8 cellular contexts compared by ENCODE assay signal in genomic region chr13:113153810-113154748, GRCh38. TPM values are rescaled to one million over a fixed set of nuclear protein-coding genes. Genes with fewer than 3 reads are reported as not detected.
A peak's percentile ranks its signal among the peaks of the same experiment; 100 is the strongest.
DNase-seq lines count a peak whose midpoint lies in the region; ATAC-seq and TF ChIP-seq lines count a peak whose summit lies in the region.

No MANE protein-coding gene starts in this region.

- peak overlapping the region; percentile 78 to 94 (median 91) for H3K4me3 Mint-ChIP-seq in IgD-negative memory B cell

- peak overlapping the region; percentile 39 to 62 (median 48) for H3K4me3 ChIP-seq in heart right ventricle
- H3K4me3 ChIP-seq in upper lobe of left lung, result peak overlapping the region; percentile 18 to 54 (median 45)

- 6 to 8% methylated on average over 27 to 37 of the region's 76 CpGs for WGBS in heart right ventricle, 2 donors
- WGBS in upper lobe of left lung, 2 donors, result 9% methylated on average over 15 to 21 of the region's 76 CpGs

- H3K36me3 ChIP-seq in heart right ventricle, result no peaks in the 10 kb centered on the region
- H3K36me3 ChIP-seq in upper lobe of left lung, result no peaks in the 10 kb centered on the region

- H3K9me3 Mint-ChIP-seq in IgD-negative memory B cell, result peaks cover 0 to 6% (median 5%) of the 10 kb centered on the region in 3 donors

- peaks cover 15% of the 10 kb centered on the region for H3K27me3 Mint-ChIP-seq in IgD-negative memory B cell

- peaks cover 5 to 12% (median 10%) of the 10 kb centered on the region in 3 donors for H3K4me1 Mint-ChIP-seq in IgD-negative memory B cell

- TF ChIP-seq POLR2A in GM19193 (IDR thresholded peaks at IDR 0.05; ENCODE audit: extremely low read depth, insufficient read depth, insufficient read length), result peak; percentile 50
- TF ChIP-seq POLR2A in upper lobe of left lung (IDR thresholded peaks at IDR 0.05), result peak in 2 of 4 donors; percentile 33 to 64

- H3K9me3 ChIP-seq in heart right ventricle, result peaks cover 0 to 10% (median 0%) of the 10 kb centered on the region in 11 donors
- H3K9me3 ChIP-seq in upper lobe of left lung, result no peaks in the 10 kb centered on the region

- no peak for TF ChIP-seq EP300 in upper lobe of left lung (IDR thresholded peaks at IDR 0.05)

- H3K27ac Mint-ChIP-seq in IgD-negative memory B cell, result peak overlapping the region; percentile 90 to 96 (median 93)

- intact Hi-C loops in heart right ventricle (cut with DNase I), result loop anchor here in 2 of 10 donors (2.0 to 10.0 kb wide), 3 partner anchors 61 to 119 kb away; no protein-coding TSS in a partner anchor

- peaks cover 8 to 25% (median 12%) of the 10 kb centered on the region in 9 donors for H3K4me1 ChIP-seq in heart right ventricle
- H3K4me1 ChIP-seq in upper lobe of left lung, result peaks cover 10 to 23% (median 15%) of the 10 kb centered on the region in 4 donors

- H3K27ac ChIP-seq in heart right ventricle (peak overlapping the region; percentile 53 to 93 (median 87)), upper lobe of left lung (peak overlapping the region; percentile 47 to 75 (median 62))

- TF ChIP-seq CTCF in heart right ventricle (IDR thresholded peaks at IDR 0.05) (no peak), upper lobe of left lung (IDR thresholded peaks at IDR 0.05) (no peak)

- peaks cover 0 to 20% (median 1%) of the 10 kb centered on the region in 7 donors for H3K27me3 ChIP-seq in heart right ventricle
- H3K27me3 ChIP-seq in upper lobe of left lung, result no peaks in the 10 kb centered on the region

- ATAC-seq in heart right ventricle (peak; percentile 68 to 92 (median 86)), upper lobe of left lung (ENCODE audit: low FRiP score in 2 of 2) (peak; percentile 81 to 89)

- peaks cover 4% of the 10 kb centered on the region for H3K36me3 Mint-ChIP-seq in IgD-negative memory B cell

- DNase-seq in AML-193 (lab: John Stamatoyannopoulos, UW) (peak; percentile 56 to 62), T follicular helper cell (ENCODE audit: low read depth) (peak; percentile 72), amniotic epithelial cell (ENCODE audit: low read depth) (peak; percentile 62), heart right ventricle (peak; percentile 83 to 86), pons (ENCODE audit: low spot score) (peak; percentile 82), upper lobe of left lung (peak; percentile 73 to 93)

RNA-seq across cellular contexts. Expression of gene PROZ, which starts 4.4 kb away (rescaled TPM):
- polyA plus RNA-seq in IgD-negative memory B cell (not detected), heart right ventricle (under 1 TPM in 1 of 2 donors, not detected in 1; 0.03 TPM)
- total RNA-seq in heart right ventricle (under 1 TPM in 1 of 10 donors, not detected in 9; 0.20 TPM), upper lobe of left lung (not detected)

RNA-seq across cellular contexts. Expression of gene F10, which starts 31.5 kb away (rescaled TPM):
- not detected for polyA plus RNA-seq in IgD-negative memory B cell
- total RNA-seq in heart right ventricle, result 10 to 100 TPM in 2 of 10 donors, 1 to 10 TPM in 8; 1.7 to 12.4 (median 6.3) TPM
- 10 to 100 TPM in 1 of 2 donors, 1 to 10 TPM in 1; 4.6 to 15.1 TPM for polyA plus RNA-seq in heart right ventricle
- total RNA-seq in upper lobe of left lung, result 10 to 100 TPM in 3 of 6 donors, 1 to 10 TPM in 3; 5.3 to 25.0 (median 8.8) TPM

RNA-seq across cellular contexts. Expression of gene F7, which starts 48.5 kb away (rescaled TPM):
- polyA plus RNA-seq in IgD-negative memory B cell, result not detected
- under 1 TPM in 3 of 10 donors, not detected in 7; 0.20 to 0.45 (median 0.31) TPM for total RNA-seq in heart right ventricle
- polyA plus RNA-seq in heart right ventricle, result under 1 TPM; 0.04 to 0.07 TPM
- total RNA-seq in upper lobe of left lung, result under 1 TPM in 1 of 6 donors, not detected in 5; 0.20 TPM

RNA-seq across cellular contexts. Expression of gene PCID2, which starts 54.4 kb away (rescaled TPM):
- polyA plus RNA-seq in IgD-negative memory B cell (46.0 TPM), heart right ventricle (10 to 100 TPM; 38.9 to 60.1 TPM)
- total RNA-seq in heart right ventricle (10 to 100 TPM; 42.3 to 74.0 (median 47.3) TPM), upper lobe of left lung (10 to 100 TPM; 30.7 to 62.5 (median 37.1) TPM)

RNA-seq across cellular contexts. Expression of gene CUL4A, which starts 55.3 kb away (rescaled TPM):
- polyA plus RNA-seq in IgD-negative memory B cell (42.6 TPM), heart right ventricle (10 to 100 TPM; 35.8 to 46.1 TPM)
- total RNA-seq in heart right ventricle (100 to 1,000 TPM in 9 of 10 donors, 10 to 100 TPM in 1; 84.7 to 141 (median 112) TPM), upper lobe of left lung (100 to 1,000 TPM in 4 of 6 donors, 10 to 100 TPM in 2; 54.4 to 346 (median 129) TPM)

Comparison
In these comparisons a context has a peak if more than half of its experiments do, and no peak if none do; other contexts are left out.
1. Peak in every context shown above with its lines: DNase-seq, ATAC-seq, H3K4me3 ChIP-seq and H3K27ac ChIP-seq.